Comparison of ENCODE assay signal across 2 cellular contexts in genomic region chr1:200034821-200035396, GRCh38.
TF ChIP-seq lines count a peak whose summit lies in the region.

No MANE protein-coding gene starts in this region.

TF ChIP-seq in IMR-90, 13 proteins besides CTCF, POLR2A, EP300 and RAD21:
- no peak for TF ChIP-seq RCOR1 (IDR thresholded peaks at IDR 0.05; ENCODE audit: insufficient replicate concordance, low read length)
- no peak for TF ChIP-seq FOS (IDR thresholded peaks at IDR 0.05; ENCODE audit: low read depth, low read length)
- TF ChIP-seq RFX5 (IDR thresholded peaks at IDR 0.05; ENCODE audit: low read depth, low read length) = no peak
- TF ChIP-seq NFE2L2 (IDR thresholded peaks at IDR 0.05; ENCODE audit: low read depth, low read length) = no peak

TF ChIP-seq in endothelial cell of umbilical vein, 7 proteins besides CTCF, POLR2A, EP300 and RAD21:
- no peak for TF ChIP-seq MAX (IDR thresholded peaks at IDR 0.05; ENCODE audit: insufficient read depth, insufficient read length)
- TF ChIP-seq FOS (IDR thresholded peaks at IDR 0.05; ENCODE audit: borderline replicate concordance, insufficient read depth, low read length) = no peak
- no peak for TF ChIP-seq GATA2 (IDR thresholded peaks at IDR 0.05; ENCODE audit: insufficient read depth, insufficient read length, low read depth, low read length)
- TF ChIP-seq EZH2 (IDR thresholded peaks at IDR 0.05; ENCODE audit: borderline replicate concordance, low read depth, low read length, severe bottlenecking) = no peak
- TF ChIP-seq POLR2AphosphoS5 (IDR thresholded peaks at IDR 0.05; ENCODE audit: insufficient read depth, low read depth, low read length) = no peak
- TF ChIP-seq MYC (IDR thresholded peaks at IDR 0.05; ENCODE audit: low read depth, low read length) = no peak
- no peak for TF ChIP-seq JUN (IDR thresholded peaks at IDR 0.05; ENCODE audit: borderline replicate concordance, insufficient read depth, insufficient read length, low read depth)
TF ChIP-seq in endothelial cell of umbilical vein: peak in this region for 0.
